ENCODE assay signal across 8 cellular contexts in the genomic region with DNA sequence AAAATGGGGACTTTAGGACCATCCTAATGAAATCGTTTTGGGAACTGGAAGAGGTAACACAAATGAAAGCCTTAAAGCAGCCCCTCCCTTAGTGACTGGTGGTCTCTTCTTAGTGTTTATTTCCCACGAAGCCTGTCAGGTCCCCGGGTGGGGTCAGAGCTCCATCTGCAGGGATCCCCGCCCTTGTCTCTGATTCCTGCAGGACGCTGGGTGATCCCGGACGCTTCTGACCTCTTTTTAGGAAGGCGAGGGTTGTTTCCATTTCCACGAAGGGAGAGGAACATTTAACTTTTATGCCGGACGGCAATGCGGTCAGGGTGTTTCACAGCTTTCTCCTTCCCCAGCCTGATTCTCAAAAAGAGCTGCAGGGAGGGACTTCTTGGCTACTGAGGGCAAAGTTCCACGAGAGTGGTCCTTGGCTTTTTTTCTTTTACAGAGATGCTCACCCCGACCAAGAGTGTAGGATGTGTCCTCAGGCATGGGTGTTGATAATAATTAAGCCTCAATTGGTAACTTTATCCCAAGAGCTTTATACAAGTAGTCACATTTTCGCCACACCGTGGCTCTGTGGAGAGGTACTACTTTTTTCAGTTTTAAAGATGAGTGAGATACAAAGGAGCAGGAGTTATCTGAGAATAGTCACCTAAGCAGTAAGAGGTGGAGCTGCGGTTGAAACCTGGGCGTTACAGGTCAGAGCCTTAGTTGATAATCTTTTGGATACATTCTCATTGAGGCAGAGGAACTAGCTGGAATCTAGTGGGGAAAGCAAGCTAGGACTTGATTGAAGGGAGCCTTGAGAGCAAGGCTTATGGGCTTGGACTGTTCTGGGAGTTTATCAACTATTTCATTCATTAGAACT. TPM values are rescaled to one million over a fixed set of nuclear protein-coding genes. Genes with fewer than 3 reads are reported as not detected.
A peak's percentile ranks its signal among the peaks of the same experiment; 100 is the strongest.
DNase-seq lines count a peak whose midpoint lies in the region; ATAC-seq and TF ChIP-seq lines count a peak whose summit lies in the region.

No MANE protein-coding gene starts in this region.

- intact Hi-C loops in spleen (cut with DNase I; ENCODE audit: low total_unique reads) = no loop called here

- H3K4me3 Mint-ChIP-seq in activated naive CD8-positive, alpha-beta T cell treated with anti-CD3 and anti-CD28 coated beads, Interleukin-2, amount 50 U/mL, for 24 hours = peak overlapping the region; percentile 84

- no peak for TF ChIP-seq POLR2A in spleen (IDR thresholded peaks at IDR 0.05)

- H3K27ac ChIP-seq in spleen = peak overlapping the region in 6 of 8 donors; percentile 55 to 80 (median 72)

- 24 to 42% (median 29%) methylated on average over 18 of the region's 18 CpGs for WGBS in spleen, 5 donors

- TF ChIP-seq CTCF in spleen (IDR thresholded peaks at IDR 0.05 in 8 of 11, conservative IDR thresholded peaks at IDR 0.05 in 3 of 11) = no peak

- ATAC-seq in activated naive CD8-positive, alpha-beta T cell treated with anti-CD3 and anti-CD28 coated beads, Interleukin-2, amount 50 U/mL, for 24 hours = no peak
- no peak for ATAC-seq in GM21717 (IDR thresholded peaks at IDR 0.05; ENCODE audit: unreplicated experiment)

- H3K36me3 ChIP-seq in H7 (replicated peaks; ENCODE audit: control insufficient read depth, insufficient read depth, low read length) (no peaks in the 10 kb centered on the region), spleen (peaks cover 0 to 23% (median 2%) of the 10 kb centered on the region in 6 donors)

- H3K4me1 Mint-ChIP-seq in activated naive CD8-positive, alpha-beta T cell treated with anti-CD3 and anti-CD28 coated beads, Interleukin-2, amount 50 U/mL, for 24 hours = peaks cover 22% of the 10 kb centered on the region

- H3K36me3 Mint-ChIP-seq in activated naive CD8-positive, alpha-beta T cell treated with anti-CD3 and anti-CD28 coated beads, Interleukin-2, amount 50 U/mL, for 24 hours (ENCODE audit: low read depth) = peaks cover 32% of the 10 kb centered on the region

- DNase-seq in AG08395 (ENCODE audit: low spot score) = peak; percentile 31
- DNase-seq in H7 = peak; percentile 35
- DNase-seq in activated naive CD8-positive, alpha-beta T cell treated with anti-CD3 and anti-CD28 coated beads, Interleukin-2, amount 50 U/mL, for 24 hours = peak; percentile 6
- no peak for DNase-seq in spleen
- no peak for DNase-seq in NCI-H2171 (lab: John Stamatoyannopoulos, UW)
- DNase-seq in NCI-H1092 treated with DMSO at 0.1 percent for 48 hours (lab: John Stamatoyannopoulos, UW) = no peak

- H3K27me3 ChIP-seq in H7 (ENCODE audit: control insufficient read depth, insufficient read depth, low read length) (peaks cover 12% of the 10 kb centered on the region; the same call in 1 of the 2 replicates), spleen (replicated peaks in 1 of 7) (no peaks in the 10 kb centered on the region)

- H3K9me3 ChIP-seq in iPS-18c (ENCODE audit: control insufficient read depth, insufficient read depth, low read length) = no peaks in the 10 kb centered on the region
- H3K9me3 ChIP-seq in spleen = peaks cover 0 to 37% (median 32%) of the 10 kb centered on the region in 8 donors

- peaks cover 9 to 23% (median 19%) of the 10 kb centered on the region in 6 donors for H3K4me1 ChIP-seq in spleen

- no peaks in the 10 kb centered on the region for H3K27me3 Mint-ChIP-seq in activated naive CD8-positive, alpha-beta T cell treated with anti-CD3 and anti-CD28 coated beads, Interleukin-2, amount 50 U/mL, for 24 hours

- peaks cover 42% of the 10 kb centered on the region for H3K9me3 Mint-ChIP-seq in activated naive CD8-positive, alpha-beta T cell treated with anti-CD3 and anti-CD28 coated beads, Interleukin-2, amount 50 U/mL, for 24 hours

- H3K4me3 ChIP-seq in H7 (ENCODE audit: insufficient read depth, low read depth, low read length) = peak overlapping the region; percentile 70
- H3K4me3 ChIP-seq in iPS-18c (ENCODE audit: insufficient read depth, low read depth, low read length) = peak overlapping the region; percentile 65
- H3K4me3 ChIP-seq in spleen = peak overlapping the region; percentile 44 to 88 (median 63)

- peak overlapping the region; percentile 68 for H3K27ac Mint-ChIP-seq in activated naive CD8-positive, alpha-beta T cell treated with anti-CD3 and anti-CD28 coated beads, Interleukin-2, amount 50 U/mL, for 24 hours

RNA-seq across cellular contexts. Expression of a gene that starts 0.8 kb away (rescaled TPM):
- 1.3 and 2.0 TPM in 2 replicates for total RNA-seq in H7 (2014; rRNA removed; shearing (Covaris generic))
- 1 to 10 TPM; 1.8 to 3.8 (median 3.0) TPM for total RNA-seq in spleen
- 1 to 10 TPM in 1 of 3 donors, under 1 TPM in 2; 0.59 to 1.3 (median 0.82) TPM for polyA plus RNA-seq in spleen

RNA-seq across cellular contexts. Expression of a gene that starts 20.9 kb away (rescaled TPM):
- 3.5 and 8.1 TPM in 2 replicates for total RNA-seq in H7 (2014; rRNA removed; shearing (Covaris generic))
- 1 to 10 TPM; 3.7 to 9.9 (median 6.3) TPM for total RNA-seq in spleen
- 1 to 10 TPM; 2.7 to 2.9 (median 2.9) TPM for polyA plus RNA-seq in spleen

RNA-seq across cellular contexts. Expression of a gene that starts 21.4 kb away (rescaled TPM):
- 9.6 and 14.0 TPM in 2 replicates for total RNA-seq in H7 (2014; rRNA removed; shearing (Covaris generic))
- 10 to 100 TPM; 39.4 to 61.8 (median 49.8) TPM for total RNA-seq in spleen
- polyA plus RNA-seq in spleen = 10 to 100 TPM; 15.9 to 26.6 (median 22.6) TPM

RNA-seq across cellular contexts. Expression of a gene that starts 40.4 kb away (rescaled TPM):
- 2.4 and 3.8 TPM in 2 replicates for total RNA-seq in H7 (2014; rRNA removed; shearing (Covaris generic))
- total RNA-seq in spleen = 1 to 10 TPM; 5.0 to 9.4 (median 6.6) TPM
- 1 to 10 TPM; 1.4 to 2.0 (median 1.7) TPM for polyA plus RNA-seq in spleen

RNA-seq across cellular contexts. Expression of a gene that starts 47.6 kb away (rescaled TPM):
- total RNA-seq in H7 (2014; rRNA removed; shearing (Covaris generic)) = 1.8 and 4.3 TPM in 2 replicates
- 10 to 100 TPM in 1 of 7 donors, 1 to 10 TPM in 6; 4.6 to 12.5 (median 5.8) TPM for total RNA-seq in spleen
- polyA plus RNA-seq in spleen = 1 to 10 TPM; 3.4 to 4.8 (median 4.0) TPM

Comparison
In these comparisons a context has a peak if more than half of its experiments do, and no peak if none do; other contexts are left out.
1. DNase-seq: peak in AG08395 (single experiment), H7 (single experiment) and activated naive CD8-positive, alpha-beta T cell treated with anti-CD3 and anti-CD28 coated beads, Interleukin-2, amount 50 U/mL, for 24 hours (single experiment); none in spleen (single experiment), NCI-H2171 (single experiment) and NCI-H1092 treated with DMSO at 0.1 percent for 48 hours (single experiment).
2. Peak in every context shown above with its lines, with median percentiles within 50 percentile points of each other: H3K4me3 ChIP-seq.